In genomic region chr6:11296449-11297375, GRCh38 we compare ENCODE assay signal across 1 cellular context.
TF ChIP-seq lines count a peak whose summit lies in the region.

No MANE protein-coding gene starts in this region.

TF ChIP-seq in endothelial cell of umbilical vein, 7 proteins besides CTCF, POLR2A, EP300 and RAD21 (continued from another document):
- no peak for TF ChIP-seq MYC (IDR thresholded peaks at IDR 0.05; ENCODE audit: low read depth, low read length)
- no peak for TF ChIP-seq POLR2AphosphoS5 (IDR thresholded peaks at IDR 0.05; ENCODE audit: insufficient read depth, low read depth, low read length)
- no peak for TF ChIP-seq JUN (IDR thresholded peaks at IDR 0.05; ENCODE audit: borderline replicate concordance, insufficient read depth, insufficient read length, low read depth)
- no peak for TF ChIP-seq FOS (IDR thresholded peaks at IDR 0.05; ENCODE audit: borderline replicate concordance, insufficient read depth, low read length)
- TF ChIP-seq GATA2 (IDR thresholded peaks at IDR 0.05; ENCODE audit: insufficient read depth, insufficient read length, low read depth, low read length), result no peak
